1 cellular context compared by ENCODE assay signal in genomic region chr4:75995727-75996126, GRCh38.
TF ChIP-seq lines count a peak whose summit lies in the region.

No MANE protein-coding gene starts in this region.

TF ChIP-seq in GM12878, 131 proteins besides CTCF, POLR2A, EP300 and RAD21:
- no peak for TF ChIP-seq TAF1 (IDR thresholded peaks at IDR 0.05; ENCODE audit: borderline replicate concordance, low read depth, low read length)
- TF ChIP-seq YY1 (IDR thresholded peaks at IDR 0.05; ENCODE audit: low read depth, low read length): peak; percentile 19; the same call in 1 of the 2 replicates
- TF ChIP-seq SMC3 (IDR thresholded peaks at IDR 0.05; ENCODE audit: borderline replicate concordance, low read length): peak; percentile 79; the same call in 1 of the 2 replicates
